26 cellular contexts compared by ENCODE assay signal in genomic region chr4:7993671-7994070, GRCh38. TPM values are rescaled to one million over a fixed set of nuclear protein-coding genes. Genes with fewer than 3 reads are reported as not detected.
DNase-seq lines count a peak whose midpoint lies in the region; ATAC-seq, FAIRE-seq and TF ChIP-seq lines count a peak whose summit lies in the region.
"Had no signal": no experiment of that assay in that cellular context is flagged by ENCODE, and none has a peak within 500 bp of the region (broad histone marks: within the 10 kb centered on the region; RNA-seq: fewer than 3 reads in every experiment).

No MANE protein-coding gene starts in this region.

- H3K23ac ChIP-seq in H1 (ENCODE audit: insufficient read length): no peak overlapping the region

- no peak overlapping the region for H3K9ac ChIP-seq in BLaER1 treated with 17β-estradiol and CSF1 and Interleukin-3, amounts not matched to agents 10 nM and 100 nM
- H3K9ac ChIP-seq in H1 (replicated peaks in 1 of 4; ENCODE audit: extremely low read depth in 1 of 4, low read depth in 3 of 4, low read length in 3 of 4): no peak overlapping the region

- no peak overlapping the region for H2BK12ac ChIP-seq in H1 (ENCODE audit: low read depth, low read length)

- POLR2A ChIA-PET in H1 (lab: Charles Lee; ENCODE audit: partially characterized antibody): no interaction called here

- 0 out of 22 replicates have a peak, but pooled peaks cover 0 to 6% (median 0%) of the 10 kb centered on the region in 11 experiments for H4K20me1 ChIP-seq in BLaER1 treated with 17β-estradiol and CSF1 and Interleukin-3, amounts not matched to agents 10 nM and 100 nM
- H4K20me1 ChIP-seq in H1 (replicated peaks in 1 of 2; ENCODE audit: control insufficient read depth in 1 of 2, insufficient read depth in 2 of 2, low read length in 2 of 2) (no peaks in the 10 kb centered on the region), osteoblast (ENCODE audit: insufficient read depth, low read length) (no peaks in the 10 kb centered on the region)

- no peak overlapping the region for H3K56ac ChIP-seq in H1 (replicated peaks; ENCODE audit: insufficient read length, low read depth, low read length)

- no peaks in the 10 kb centered on the region for H3K27me3 ChIP-seq in left ventricle myocardium inferior (ENCODE audit: low read depth)
- no peaks in the 10 kb centered on the region; a peak in 1 of 22 replicates for H3K27me3 ChIP-seq in BLaER1 treated with 17β-estradiol and CSF1 and Interleukin-3, amounts not matched to agents 10 nM and 100 nM
- H3K27me3 ChIP-seq in H1 (replicated peaks in 1 of 4; ENCODE audit: control insufficient read depth in 3 of 4, extremely low read depth in 1 of 4, insufficient read depth in 3 of 4, low read length in 3 of 4): no peaks in the 10 kb centered on the region
- peaks cover 13% of the 10 kb centered on the region for H3K27me3 ChIP-seq in osteoblast (ENCODE audit: insufficient read depth, low read length)
- H3K27me3 ChIP-seq: BE2C had no signal

- no peak overlapping the region for H2BK120ac ChIP-seq in H1 (replicated peaks; ENCODE audit: low read depth, low read length)

- no peak overlapping the region for H2BK5ac ChIP-seq in H1 (ENCODE audit: low read depth, low read length)

- DNase-seq in Right ventricle myocardium superior: peak; percentile 15
- DNase-seq in left ventricle myocardium inferior: no peak
- DNase-seq in H1 (ENCODE audit: low read depth in 1 of 2, low spot score in 2 of 2): no peak
- DNase-seq in osteoblast (ENCODE audit: insufficient read length, low spot score, missing footprints): peak; percentile 15
- no peak for DNase-seq in activated CD4-positive, CD25-positive, alpha-beta regulatory T cell (lab: John Stamatoyannopoulos, UW)
- no peak for DNase-seq in GF-D8 (lab: John Stamatoyannopoulos, UW)
- DNase-seq: 8988T; ACHN; BE2C; C1 segment of cervical spinal cord; CD4-positive, alpha-beta memory T cell; CD4-positive, CD25-positive, alpha-beta regulatory T cell; CD8-positive, alpha-beta memory T cell; COR-L47; DMS 273 treated with DMSO at 0.1 percent for 48 hours; DMS153; DMS53; DMS79; DND-41; EL; GDM1 had no signal

- no peak for TF ChIP-seq EP300 in H1 (IDR thresholded peaks at IDR 0.05; ENCODE audit: borderline replicate concordance in 1 of 2, low read depth in 2 of 2, low read length in 2 of 2)

- no peak overlapping the region for H3K4me3 ChIP-seq in left ventricle myocardium inferior
- H3K4me3 ChIP-seq in BLaER1 treated with 17β-estradiol and CSF1 and Interleukin-3, amounts not matched to agents 10 nM and 100 nM: no peak overlapping the region
- no peak overlapping the region for H3K4me3 ChIP-seq in H1 (ENCODE audit: extremely low read depth in 1 of 4, insufficient read depth in 2 of 4, low read depth in 3 of 4, low read length in 4 of 4)
- no peak overlapping the region for H3K4me3 ChIP-seq in osteoblast (ENCODE audit: insufficient read depth, low read length)

- H3K18ac ChIP-seq in H1 (ENCODE audit: extremely low read depth, low read length): no peak overlapping the region; the same call in 1 of the 2 replicates

- intact Hi-C loops in Right ventricle myocardium superior (cut with DNase I): no loop called here
- intact Hi-C loops in left ventricle myocardium inferior (cut with micrococcal nuclease): no loop called here

- no peak overlapping the region for H2BK20ac ChIP-seq in H1 (ENCODE audit: low read length)

- no peaks in the 10 kb centered on the region for H3K79me2 ChIP-seq in H1 (ENCODE audit: control insufficient read depth in 1 of 2, insufficient read depth in 2 of 2, low read length in 2 of 2)
- H3K79me2 ChIP-seq in osteoblast (ENCODE audit: insufficient read depth, low read length): no peaks in the 10 kb centered on the region

- H3K14ac ChIP-seq in H1 (ENCODE audit: insufficient read length): no peak overlapping the region

- H3K27ac ChIP-seq in left ventricle myocardium inferior (replicated peaks) (no peak overlapping the region), H1 (ENCODE audit: low read depth, low read length) (no peak overlapping the region), osteoblast (ENCODE audit: low read depth, low read length) (no peak overlapping the region)
- no peak overlapping the region for H3K27ac ChIP-seq in BLaER1 treated with 17β-estradiol and CSF1 and Interleukin-3, amounts not matched to agents 10 nM and 100 nM

- H2AFZ ChIP-seq in H1 (ENCODE audit: low read length): no peak overlapping the region
- H2AFZ ChIP-seq in osteoblast (ENCODE audit: low read length): no peak overlapping the region

- no peaks in the 10 kb centered on the region for H3K23me2 ChIP-seq in H1 (ENCODE audit: low read depth, low read length)

- H2BK15ac ChIP-seq in H1 (ENCODE audit: low read length): no peak overlapping the region

- ATAC-seq in Right ventricle myocardium superior (ENCODE audit: poor library complexity): no peak
- ATAC-seq in HG03135 (IDR thresholded peaks at IDR 0.05; ENCODE audit: unreplicated experiment): no peak

- no peak for TF ChIP-seq POLR2A in H1 (IDR thresholded peaks at IDR 0.05; ENCODE audit: control extremely low read depth in 1 of 2, low read depth in 2 of 2, low read length in 2 of 2)

- peaks cover 11% of the 10 kb centered on the region for H3K36me3 ChIP-seq in left ventricle myocardium inferior
- no peaks in the 10 kb centered on the region for H3K36me3 ChIP-seq in BLaER1 treated with 17β-estradiol and CSF1 and Interleukin-3, amounts not matched to agents 10 nM and 100 nM
- H3K36me3 ChIP-seq in H1 (ENCODE audit: control insufficient read depth in 2 of 4, insufficient read depth in 4 of 4, low read length in 3 of 4): no peaks in the 10 kb centered on the region; a peak in 1 of 8 replicates
- no peaks in the 10 kb centered on the region for H3K36me3 ChIP-seq in osteoblast (ENCODE audit: insufficient read depth, low read length)
- H3K36me3 ChIP-seq: BE2C had no signal

- H3K9me3 ChIP-seq in left ventricle myocardium inferior (replicated peaks): peaks cover 17% of the 10 kb centered on the region
- peaks cover 0 to 8% (median 0%) of the 10 kb centered on the region in 11 experiments; a peak in 3 of 22 replicates for H3K9me3 ChIP-seq in BLaER1 treated with 17β-estradiol and CSF1 and Interleukin-3, amounts not matched to agents 10 nM and 100 nM (replicated peaks in 1 of 11)
- no peaks in the 10 kb centered on the region; a peak in 1 of 4 replicates for H3K9me3 ChIP-seq in H1 (ENCODE audit: insufficient read depth in 2 of 2, low read depth in 1 of 2, low read length in 1 of 2)
- peaks cover 2% of the 10 kb centered on the region for H3K9me3 ChIP-seq in osteoblast (ENCODE audit: low read depth, low read length)
- H3K9me3 ChIP-seq: BE2C had no signal

- H3K4me1 ChIP-seq in left ventricle myocardium inferior: no peaks in the 10 kb centered on the region
- H3K4me1 ChIP-seq in BLaER1 treated with 17β-estradiol and CSF1 and Interleukin-3, amounts not matched to agents 10 nM and 100 nM: peaks cover 7 to 17% (median 11%) of the 10 kb centered on the region in 10 experiments; a peak in 19 of 20 replicates
- peaks cover 0 to 5% (median 0%) of the 10 kb centered on the region in 4 experiments; a peak in 2 of 7 replicates for H3K4me1 ChIP-seq in H1 (replicated peaks in 1 of 4; ENCODE audit: control insufficient read depth in 3 of 4, insufficient read depth in 4 of 4, low read length in 3 of 4)
- H3K4me1 ChIP-seq in osteoblast (ENCODE audit: insufficient read depth, low read length): no peaks in the 10 kb centered on the region
- H3K4me1 ChIP-seq: BE2C had no signal

- CTCF ChIA-PET in H1 (lab: Charles Lee; ENCODE audit: partially characterized antibody): interaction anchor here (0.6 to 9.7 kb wide), 5 partner anchors 116 to 224 kb away, joined by 3 to 180 read pairs (median 3); no protein-coding TSS in a partner anchor

- H4K8ac ChIP-seq in H1 (ENCODE audit: extremely low read depth, insufficient read depth, low read length): no peak overlapping the region

- H3K4ac ChIP-seq in H1 (replicated peaks; ENCODE audit: insufficient read length, low read depth, low read length): no peak overlapping the region

- FAIRE-seq in H1 (lab: Jason Lieb, UNC): no peak
- FAIRE-seq: A204.1, GM12891 had no signal

- H2AK5ac ChIP-seq in H1 (ENCODE audit: low read depth, low read length): no peak overlapping the region

- WGBS in H1 (ENCODE audit: extremely low coverage in 1 of 2, insufficient coverage in 1 of 2, insufficient read length in 1 of 2, insufficient replicate concordance in 2 of 2, low coverage in 1 of 2, low lambda C conversion rate in 2 of 2, missing lambda C conversion rate in 1 of 2), 2 experiments: 97% methylated on average over 5 of the region's 6 CpGs; no CpG with 5 or more reads in 1 of the 2 experiments

- TF ChIP-seq RAD21 in H1 (IDR thresholded peaks at IDR 0.05 in 1 of 2, conservative IDR thresholded peaks at IDR 0.05 in 1 of 2; ENCODE audit: low read depth in 2 of 2, low read length in 2 of 2): no peak

- H4K5ac ChIP-seq in H1 (ENCODE audit: insufficient read length, low read depth, low read length): no peak overlapping the region

- peak overlapping the region; percentile 42 for H4K91ac ChIP-seq in H1 (replicated peaks; ENCODE audit: insufficient read length, low read length)

- H3K79me1 ChIP-seq in H1 (ENCODE audit: low read depth, low read length): no peaks in the 10 kb centered on the region; the same call in 1 of the 2 replicates

- TF ChIP-seq CTCF in left ventricle myocardium inferior (IDR thresholded peaks at IDR 0.05; ENCODE audit: borderline replicate concordance): no peak
- TF ChIP-seq CTCF in H1 (IDR thresholded peaks at IDR 0.05; ENCODE audit: control extremely low read depth in 1 of 3, insufficient read depth in 1 of 3, low read depth in 1 of 3, low read length in 3 of 3): no peak
- TF ChIP-seq CTCF in osteoblast (IDR thresholded peaks at IDR 0.05; ENCODE audit: extremely low read depth, low read depth, low read length): no peak

- H3K4me2 ChIP-seq in BLaER1 treated with 17β-estradiol and CSF1 and Interleukin-3, amounts not matched to agents 10 nM and 100 nM: peak overlapping the region in 9 of 11 experiments; percentile 41 to 73 (median 61); a peak in 8 of 22 replicates
- H3K4me2 ChIP-seq in H1 (ENCODE audit: insufficient read depth in 1 of 2, low read depth in 2 of 2, low read length in 2 of 2) (no peak overlapping the region), osteoblast (ENCODE audit: insufficient read depth, low read length) (no peak overlapping the region)

TF ChIP-seq in H1, 55 proteins besides CTCF, POLR2A, EP300 and RAD21 (continues in another document):
- no peak for TF ChIP-seq SIN3A (conservative IDR thresholded peaks at IDR 0.05 in 1 of 2, IDR thresholded peaks at IDR 0.05 in 1 of 2; ENCODE audit: low read depth in 1 of 2, low read length in 2 of 2)

RNA-seq across cellular contexts. Expression of gene AFAP1, which starts 54.0 kb away (rescaled TPM):
- total RNA-seq in Right ventricle myocardium superior (6.2 TPM), left ventricle myocardium inferior (6.8 TPM), osteoblast (101 and 106 TPM in 2 replicates)
- total RNA-seq in H1 (2021; fragmentation: NEBNext Ultra II Directional; extraction: Animal tissue kit (Norgen Biotek cat#: 25700)): 16.2 and 18.2 TPM in 2 replicates
- polyA plus RNA-seq in H1 (2011; rRNA removed): 3.6 and 5.1 TPM in 2 replicates
- 3.6 TPM for polyA plus RNA-seq in H1 (2011; cell fraction: cytosol; rRNA removed)
- polyA plus RNA-seq in H1 (2011; cell fraction: nucleus; rRNA removed): 9.3 TPM
- 5.8 to 7.5 TPM (median 6.7 TPM) in 4 replicates for polyA plus RNA-seq in H1 (2012, experiment 1 of 2)
- 2.7 TPM for polyA plus RNA-seq in H1 (2012, experiment 2 of 2)
- polyA plus RNA-seq in H1 (2013, experiment 1 of 2): 7.8 TPM
- polyA plus RNA-seq in H1 (2013, experiment 2 of 2): 7.8 TPM
- 8.1 and 10.5 TPM in 2 replicates for polyA minus RNA-seq in H1 (2011; rRNA and poly(A)+ RNA removed)
- polyA minus RNA-seq in H1 (2011; cell fraction: cytosol; rRNA and poly(A)+ RNA removed): 5.6 TPM
- 16.3 TPM for polyA minus RNA-seq in H1 (2011; cell fraction: nucleus; rRNA and poly(A)+ RNA removed)
- polyA plus RNA-seq: CD14-positive monocyte had no signal

Comparison
In these comparisons a context has a peak if more than half of its experiments do, and no peak if none do; other contexts are left out.
1. DNase-seq: peak in Right ventricle myocardium superior (single experiment) and osteoblast (single experiment); none in left ventricle myocardium inferior (single experiment), H1 (0 of 2), activated CD4-positive, CD25-positive, alpha-beta regulatory T cell (0 of 4) and GF-D8 (single experiment).
2. H3K4me2 ChIP-seq: peak in BLaER1 treated with 17β-estradiol and CSF1 and Interleukin-3, amounts not matched to agents 10 nM and 100 nM (9 of 11); none in H1 (0 of 2) and osteoblast (single experiment).